10 cellular contexts compared by ENCODE assay signal in the genomic region with DNA sequence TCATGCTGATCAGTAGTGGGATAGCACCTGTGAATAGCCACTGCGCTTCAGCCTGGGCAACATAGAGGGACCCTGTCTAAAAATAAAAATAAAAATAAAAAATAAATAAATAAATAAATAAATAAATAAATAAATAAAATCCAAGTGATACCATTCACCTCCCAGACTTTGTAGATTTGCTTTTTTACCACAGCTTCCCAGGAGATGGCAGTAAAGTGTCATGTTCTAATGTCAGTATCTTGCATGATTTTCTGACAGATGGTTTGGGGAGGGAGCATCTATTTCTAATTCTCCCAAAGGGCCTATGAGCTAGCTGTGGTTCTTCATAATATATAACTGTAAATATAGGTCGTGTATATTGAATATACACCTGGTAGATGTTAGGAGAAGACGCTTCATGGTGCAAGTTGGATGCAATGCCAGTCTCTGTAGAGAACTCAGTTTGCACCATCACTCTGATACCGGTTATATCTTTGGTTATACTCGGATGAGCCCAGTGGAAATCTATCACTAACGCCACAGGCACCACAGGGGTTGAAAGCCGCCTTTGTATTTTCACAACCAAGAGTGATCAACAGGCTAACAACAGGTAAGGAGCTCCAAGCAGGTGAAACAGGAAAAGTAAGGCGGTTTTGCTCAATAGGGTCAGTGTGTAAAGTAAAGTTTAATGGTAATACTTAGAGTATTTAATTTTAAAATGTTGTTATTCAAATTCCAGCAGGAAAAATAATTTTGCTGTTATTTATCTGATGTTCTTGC. TPM values are rescaled to one million over a fixed set of nuclear protein-coding genes. Genes with fewer than 3 reads are reported as not detected.
DNase-seq lines count a peak whose midpoint lies in the region; ATAC-seq, FAIRE-seq and TF ChIP-seq lines count a peak whose summit lies in the region.
"Had no signal": no experiment of that assay in that cellular context is flagged by ENCODE, and none has a peak within 500 bp of the region (broad histone marks: within the 10 kb centered on the region; RNA-seq: fewer than 3 reads in every experiment).

No MANE protein-coding gene starts in this region.

- CTCF ChIA-PET in OCI-LY7 (lab: Charles Lee; ENCODE audit: unreplicated experiment), result interaction anchor here (1.7 kb wide), 1 partner anchor 49 kb away, joined by 5 read pairs; no protein-coding TSS in a partner anchor

- peaks cover 9% of the 10 kb centered on the region for H3K4me1 ChIP-seq in KMS-11 (ENCODE audit: low read depth, poor library complexity, severe bottlenecking)
- peaks cover 6% of the 10 kb centered on the region for H3K4me1 ChIP-seq in OCI-LY7 (ENCODE audit: insufficient read depth, low read length, poor library complexity, severe bottlenecking)

- H3K36me3 ChIP-seq in KMS-11 (ENCODE audit: insufficient read depth), result no peaks in the 10 kb centered on the region
- peaks cover 8% of the 10 kb centered on the region for H3K36me3 ChIP-seq in OCI-LY7 (ENCODE audit: insufficient read depth, low read length)

- POLR2A ChIA-PET in OCI-LY7 (lab: Charles Lee), result interaction anchor here (1.0 to 1.4 kb wide), 2 partner anchors 10 to 16 kb away, joined by 3 read pairs; no protein-coding TSS in a partner anchor

- H3K9me2 ChIP-seq in OCI-LY7 (ENCODE audit: insufficient read depth, low read length), result no peaks in the 10 kb centered on the region

- H3K27ac Mint-ChIP-seq in activated T-cell treated with anti-CD3 and anti-CD28 coated beads, Interleukin-2, amount 50 U/mL, for 24 hours, result no peak overlapping the region
- H3K27ac Mint-ChIP-seq: dendritic cell treated with granulocyte-macrophage colony-stimulating factor and Interleukin-4, amounts not matched to agents 40 ng/mL and 50 ng/mL, for 4 days had no signal

- ATAC-seq in HG03469 (IDR thresholded peaks at IDR 0.05; ENCODE audit: unreplicated experiment), result no peak
- ATAC-seq in GM21526 (IDR thresholded peaks at IDR 0.05; ENCODE audit: low FRiP score, unreplicated experiment), result no peak

- H3K4me3 ChIP-seq in KMS-11 (IDR thresholded peaks at IDR 0.05; ENCODE audit: insufficient read depth, low read depth, low read length) (no peak overlapping the region), OCI-LY7 (ENCODE audit: low read depth, low read length, poor library complexity, severe bottlenecking) (no peak overlapping the region)

- peaks cover 21% of the 10 kb centered on the region for H3K27me3 Mint-ChIP-seq in activated T-cell treated with anti-CD3 and anti-CD28 coated beads, Interleukin-2, amount 50 U/mL, for 24 hours

- H3K4me1 Mint-ChIP-seq in activated T-cell treated with anti-CD3 and anti-CD28 coated beads, Interleukin-2, amount 50 U/mL, for 24 hours (ENCODE audit: low read depth), result peaks cover 9% of the 10 kb centered on the region

- H3K27ac ChIP-seq in KMS-11 (no peak overlapping the region), OCI-LY7 (ENCODE audit: low read depth, low read length, poor library complexity, severe bottlenecking) (no peak overlapping the region)

- H2AFZ ChIP-seq in KMS-11 (ENCODE audit: low read depth), result no peak overlapping the region
- H2AFZ ChIP-seq in OCI-LY7 (ENCODE audit: low read length), result no peak overlapping the region

- no peak overlapping the region for H3K9ac ChIP-seq in KMS-11

- no peaks in the 10 kb centered on the region for H4K20me1 ChIP-seq in KMS-11 (ENCODE audit: insufficient read depth)
- no peaks in the 10 kb centered on the region for H4K20me1 ChIP-seq in OCI-LY7 (ENCODE audit: insufficient read depth, low read length)

- H3K79me2 ChIP-seq in KMS-11 (ENCODE audit: insufficient read depth, low read depth) (no peaks in the 10 kb centered on the region), OCI-LY7 (ENCODE audit: insufficient read depth, low read depth, low read length) (no peaks in the 10 kb centered on the region)

- FAIRE-seq in colon (lab: Jason Lieb, UNC), result peak; percentile 51

- no peak overlapping the region for H3K4me2 ChIP-seq in KMS-11
- peak overlapping the region; percentile 10; the same call in 1 of the 2 replicates for H3K4me2 ChIP-seq in OCI-LY7 (ENCODE audit: low read length)

- H3K4me3 Mint-ChIP-seq in activated T-cell treated with anti-CD3 and anti-CD28 coated beads, Interleukin-2, amount 50 U/mL, for 24 hours, result no peak overlapping the region
- H3K4me3 Mint-ChIP-seq: dendritic cell treated with granulocyte-macrophage colony-stimulating factor and Interleukin-4, amounts not matched to agents 40 ng/mL and 50 ng/mL, for 4 days had no signal

- H3K9me3 Mint-ChIP-seq in activated T-cell treated with anti-CD3 and anti-CD28 coated beads, Interleukin-2, amount 50 U/mL, for 24 hours, result no peaks in the 10 kb centered on the region
- H3K9me3 Mint-ChIP-seq: dendritic cell treated with granulocyte-macrophage colony-stimulating factor and Interleukin-4, amounts not matched to agents 40 ng/mL and 50 ng/mL, for 4 days had no signal

- intact Hi-C loops in OCI-LY7 (cut with micrococcal nuclease; ENCODE audit: unreplicated experiment), result loop anchor here (1.0 kb wide), 1 partner anchor 49 kb away; no protein-coding TSS in a partner anchor

- H3K36me3 Mint-ChIP-seq in activated T-cell treated with anti-CD3 and anti-CD28 coated beads, Interleukin-2, amount 50 U/mL, for 24 hours (ENCODE audit: low read depth), result peaks cover 18% of the 10 kb centered on the region

- TF ChIP-seq CTCF in KMS-11 (conservative IDR thresholded peaks at IDR 0.05; ENCODE audit: low read depth, low read length) (peak; percentile 59; the same call in 1 of the 2 replicates), OCI-LY7 (conservative IDR thresholded peaks at IDR 0.05; ENCODE audit: low read length) (peak; percentile 82)

- H3K9me3 ChIP-seq in OCI-LY7 (ENCODE audit: low read length), result no peaks in the 10 kb centered on the region

- no TSS peak for BruUV-seq in OCI-LY7 (replicated peaks; lab: Mats Ljungman, UMichigan)

- peak; percentile 32 for DNase-seq in activated T-cell treated with anti-CD3 and anti-CD28 coated beads for 24 hours (ENCODE audit: low read depth)
- no peak for DNase-seq in activated T-cell treated with anti-CD3 and anti-CD28 coated beads, Interleukin-2, amount 50 U/mL, for 24 hours
- peak; percentile 76 for DNase-seq in OCI-LY7 (ENCODE audit: low spot score)
- DNase-seq in lung microvascular endothelial cell (ENCODE audit: low read depth in 2 of 2), result peak; percentile 75 to 86

- peaks cover 32% of the 10 kb centered on the region for H3K27me3 ChIP-seq in KMS-11 (ENCODE audit: insufficient read depth, low read depth)

RNA-seq across cellular contexts. Expression of gene APLP1, which starts 13.9 kb away (rescaled TPM):
- 0.13 TPM in 1 of 2 replicates, not detected in the other for total RNA-seq in OCI-LY7 (2014; rRNA removed; shearing (Covaris generic))
- total RNA-seq in OCI-LY7 (2022), result 0.70 and 1.2 TPM in 2 replicates
- 1.2 and 2.2 TPM in 2 replicates for total RNA-seq in lung microvascular endothelial cell

RNA-seq across cellular contexts. Expression of gene NFKBID, which starts 18.1 kb away (rescaled TPM):
- total RNA-seq in OCI-LY7 (2014; rRNA removed; shearing (Covaris generic)), result 48.6 and 57.4 TPM in 2 replicates
- 40.5 and 42.6 TPM in 2 replicates for total RNA-seq in OCI-LY7 (2022)
- total RNA-seq in lung microvascular endothelial cell, result 1.3 and 3.8 TPM in 2 replicates

RNA-seq across cellular contexts. Expression of gene HCST, which starts 20.1 kb away (rescaled TPM):
- total RNA-seq in OCI-LY7 (2014; rRNA removed; shearing (Covaris generic)), result 8.1 and 15.0 TPM in 2 replicates
- total RNA-seq in OCI-LY7 (2022), result 25.2 and 36.0 TPM in 2 replicates
- 0.22 and 0.40 TPM in 2 replicates for total RNA-seq in lung microvascular endothelial cell
- total RNA-seq: temporal lobe had no signal

RNA-seq across cellular contexts. Expression of gene KIRREL2, which starts 25.5 kb away (rescaled TPM):
- total RNA-seq in OCI-LY7 (2014; rRNA removed; shearing (Covaris generic)), result 0.95 and 1.4 TPM in 2 replicates
- total RNA-seq in OCI-LY7 (2022), result 2.0 and 2.2 TPM in 2 replicates
- total RNA-seq in lung microvascular endothelial cell, result not detected in 2 replicates

RNA-seq across cellular contexts. Expression of gene TYROBP, which starts 25.8 kb away (rescaled TPM):
- total RNA-seq in OCI-LY7 (2014; rRNA removed; shearing (Covaris generic)), result not detected in 2 replicates
- not detected in 2 replicates for total RNA-seq in OCI-LY7 (2022)
- total RNA-seq in lung microvascular endothelial cell, result not detected in 2 replicates
